ENCODE assay signal across 8 cellular contexts in genomic region chr5:140239939-140240700, GRCh38.
DNase-seq lines count a peak whose midpoint lies in the region; ATAC-seq, FAIRE-seq and TF ChIP-seq lines count a peak whose summit lies in the region.

No MANE protein-coding gene starts in this region.

- H3K79me1 ChIP-seq in trophoblast cell (ENCODE audit: low read length): no peaks in the 10 kb centered on the region

- H2BK5ac ChIP-seq in trophoblast cell (ENCODE audit: low read depth, low read length, poor library complexity): no peak overlapping the region

- H3K14ac ChIP-seq in trophoblast cell (ENCODE audit: low read length): no peak overlapping the region

- peaks cover 10% of the 10 kb centered on the region for H3K9me3 Mint-ChIP-seq in glutamatergic neuron (ENCODE audit: unreplicated experiment)

- no peak overlapping the region for H2BK12ac ChIP-seq in trophoblast cell (ENCODE audit: low read length)

- no peaks in the 10 kb centered on the region for H3K79me2 ChIP-seq in trophoblast cell (ENCODE audit: control insufficient read depth, insufficient read depth, low read length, poor library complexity)

- H4K8ac ChIP-seq in trophoblast cell (ENCODE audit: low read depth, low read length): no peak overlapping the region

- H4K91ac ChIP-seq in trophoblast cell (ENCODE audit: low read depth, low read length): no peak overlapping the region

- TF ChIP-seq CTCF in glutamatergic neuron (IDR thresholded peaks at IDR 0.05; ENCODE audit: partially characterized antibody, unreplicated experiment): peak; percentile 80

- H3K4me3 Mint-ChIP-seq in glutamatergic neuron (ENCODE audit: unreplicated experiment): no peak overlapping the region

- peaks cover 8 to 18% of the 10 kb centered on the region in 2 experiments for H3K4me1 ChIP-seq in trophoblast cell (ENCODE audit: control insufficient read depth in 1 of 2, insufficient read depth in 2 of 2, low read length in 2 of 2)

- H3K27me3 Mint-ChIP-seq in glutamatergic neuron (ENCODE audit: unreplicated experiment): peaks cover 14% of the 10 kb centered on the region

- H3K27ac ChIP-seq in trophoblast cell (ENCODE audit: low read depth, low read length): no peak overlapping the region

- H3K9me3 ChIP-seq in trophoblast cell (ENCODE audit: insufficient read depth, low read depth, low read length): peaks cover 1% of the 10 kb centered on the region

- H3K4me2 ChIP-seq in trophoblast cell (ENCODE audit: low read length): no peak overlapping the region

- H4K12ac ChIP-seq in trophoblast cell (ENCODE audit: low read depth, low read length): no peak overlapping the region

- no peak overlapping the region for H3K18ac ChIP-seq in trophoblast cell (ENCODE audit: low read length)

- H3K4me1 Mint-ChIP-seq in glutamatergic neuron (ENCODE audit: low read depth, unreplicated experiment): peaks cover 21% of the 10 kb centered on the region

- no peak overlapping the region for H3K4ac ChIP-seq in trophoblast cell (ENCODE audit: low read depth, low read length)

- no peak overlapping the region for H3K9ac ChIP-seq in trophoblast cell (ENCODE audit: low read length)

- WGBS in trophoblast cell (ENCODE audit: extremely low coverage, insufficient coverage, insufficient read length): no CpG with 5 or more reads among the region's 11 CpGs

- no peak overlapping the region for H3K4me3 ChIP-seq in trophoblast cell (ENCODE audit: low read depth, low read length)

- peaks cover 8 to 13% of the 10 kb centered on the region in 2 experiments for H3K36me3 ChIP-seq in trophoblast cell (ENCODE audit: control insufficient read depth in 1 of 2, insufficient read depth in 2 of 2, low read length in 2 of 2)

- no peak overlapping the region for H2AFZ ChIP-seq in trophoblast cell (ENCODE audit: insufficient read depth, low read length, poor library complexity)

- H3K27ac Mint-ChIP-seq in glutamatergic neuron (ENCODE audit: unreplicated experiment): no peak overlapping the region

- no peak for FAIRE-seq in urothelium cell line (lab: Jason Lieb, UNC)

- no peak overlapping the region for H2BK120ac ChIP-seq in trophoblast cell (ENCODE audit: insufficient read depth, low read length, poor library complexity)

- DNase-seq in GM03348 (ENCODE audit: low spot score): peak; percentile 72
- peak; percentile 50 to 78 for DNase-seq in SHP77 (lab: John Stamatoyannopoulos, UW)
- DNase-seq in activated naive CD4-positive, alpha-beta T cell treated with Interleukin-2 at 50 U/mL for 16 hours: peak; percentile 65
- peak; percentile 87 for DNase-seq in glutamatergic neuron
- DNase-seq in trophoblast cell: peak; percentile 17 to 58
- DNase-seq in urothelium cell line (ENCODE audit: low spot score): peak; percentile 62

- ATAC-seq in HG02885 (IDR thresholded peaks at IDR 0.05; ENCODE audit: poor library complexity, unreplicated experiment) (peak; percentile 60), HG03095 (IDR thresholded peaks at IDR 0.05; ENCODE audit: unreplicated experiment) (no peak)

- no peaks in the 10 kb centered on the region for H3K27me3 ChIP-seq in trophoblast cell (ENCODE audit: insufficient read depth, low read length)

- H2AK5ac ChIP-seq in trophoblast cell (ENCODE audit: low read length): no peak overlapping the region

- H3K23ac ChIP-seq in trophoblast cell (ENCODE audit: low read length): no peak overlapping the region

- H3K36me3 Mint-ChIP-seq in glutamatergic neuron (ENCODE audit: unreplicated experiment): no peaks in the 10 kb centered on the region
